15 cellular contexts compared by ENCODE assay signal in genomic region chr6:41715779-41716515, GRCh38. TPM values are rescaled to one million over a fixed set of nuclear protein-coding genes. Genes with fewer than 3 reads are reported as not detected.
A peak's percentile ranks its signal among the peaks of the same experiment; 100 is the strongest.
DNase-seq lines count a peak whose midpoint lies in the region; ATAC-seq and TF ChIP-seq lines count a peak whose summit lies in the region.
"Had no signal": no experiment of that assay in that cellular context is flagged by ENCODE, and none has a peak within 500 bp of the region (broad histone marks: within the 10 kb centered on the region; RNA-seq: fewer than 3 reads in every experiment).

No MANE protein-coding gene starts in this region.

- no peak overlapping the region for H2AFZ ChIP-seq in MM.1S (ENCODE audit: low read length)
- no peak overlapping the region for H2AFZ ChIP-seq in smooth muscle cell (ENCODE audit: low read depth)
- H2AFZ ChIP-seq: GM23338 had no signal

- no peak for TF ChIP-seq POLR2A in adrenal gland (IDR thresholded peaks at IDR 0.05)

- H3K79me2 ChIP-seq in MM.1S (ENCODE audit: low read length) = no peaks in the 10 kb centered on the region
- H3K79me2 ChIP-seq in smooth muscle cell (ENCODE audit: low read depth) = peaks cover 11% of the 10 kb centered on the region
- no peaks in the 10 kb centered on the region for H3K79me2 ChIP-seq in mesendoderm (ENCODE audit: control insufficient read depth, insufficient read depth, low read length)

- H3K4me1 ChIP-seq in MM.1S (ENCODE audit: low read length) = peaks cover 18% of the 10 kb centered on the region
- H3K4me1 ChIP-seq in ascending aorta = peaks cover 22 to 53% of the 10 kb centered on the region in 2 donors
- H3K4me1 ChIP-seq in smooth muscle cell (ENCODE audit: low read depth) = peaks cover 8% of the 10 kb centered on the region
- peaks cover 28 to 36% of the 10 kb centered on the region in 2 donors for H3K4me1 ChIP-seq in adrenal gland (replicated peaks in 1 of 2)
- no peaks in the 10 kb centered on the region for H3K4me1 ChIP-seq in mesendoderm (ENCODE audit: control insufficient read depth, low read depth, low read length)

- H3K27me3 Mint-ChIP-seq in activated CD8-positive, alpha-beta memory T cell treated with anti-CD3 and anti-CD28 coated beads, Interleukin-2, amount 10 ng/mL, durations not matched to agents 7 days and 5 days = no peaks in the 10 kb centered on the region

- H3K36me3 ChIP-seq in MM.1S (replicated peaks; ENCODE audit: insufficient read depth, low read length) (no peaks in the 10 kb centered on the region), ascending aorta (no peaks in the 10 kb centered on the region), smooth muscle cell (ENCODE audit: low read depth) (no peaks in the 10 kb centered on the region), adrenal gland (replicated peaks in 1 of 2) (no peaks in the 10 kb centered on the region), mesendoderm (ENCODE audit: control insufficient read depth, insufficient read depth, low read length) (no peaks in the 10 kb centered on the region)
- H3K36me3 ChIP-seq: upper lobe of left lung had no signal

- no peaks in the 10 kb centered on the region for H3K79me1 ChIP-seq in mesendoderm (ENCODE audit: low read length)

- peaks cover 33% of the 10 kb centered on the region for H3K4me1 Mint-ChIP-seq in activated CD8-positive, alpha-beta memory T cell treated with anti-CD3 and anti-CD28 coated beads, Interleukin-2, amount 10 ng/mL, durations not matched to agents 7 days and 5 days

- 87% methylated on average over 5 of the region's 5 CpGs for WGBS in smooth muscle cell (ENCODE audit: low lambda C conversion rate)
- 65 to 74% (median 68%) methylated on average over 5 of the region's 5 CpGs for WGBS in adrenal gland, 4 donors
- WGBS in mesendoderm (ENCODE audit: extremely low coverage, insufficient coverage, low lambda C conversion rate) = no CpG with 5 or more reads among the region's 5 CpGs

- no peak overlapping the region for H2BK120ac ChIP-seq in mesendoderm (ENCODE audit: low read depth, low read length)

- H4K20me1 ChIP-seq in MM.1S (ENCODE audit: insufficient read depth, low read length) = no peaks in the 10 kb centered on the region
- H4K20me1 ChIP-seq in smooth muscle cell (ENCODE audit: low read depth) = peaks cover 8% of the 10 kb centered on the region

- H3K18ac ChIP-seq in mesendoderm (ENCODE audit: low read length) = no peak overlapping the region

- peak overlapping the region; percentile 38; the same call in 1 of the 2 replicates for H3K4me2 ChIP-seq in MM.1S (ENCODE audit: low read depth, low read length)
- H3K4me2 ChIP-seq in smooth muscle cell = peak overlapping the region; percentile 63
- H3K4me2 ChIP-seq in mesendoderm (ENCODE audit: low read length) = no peak overlapping the region
- H3K4me2 ChIP-seq: GM23338 had no signal

- no peak overlapping the region for H2BK15ac ChIP-seq in mesendoderm (replicated peaks; ENCODE audit: low read depth)

- H3K4me3 ChIP-seq in MM.1S (ENCODE audit: low read length) = no peak overlapping the region
- H3K4me3 ChIP-seq in ascending aorta = no peak overlapping the region
- no peak overlapping the region for H3K4me3 ChIP-seq in smooth muscle cell
- no peak overlapping the region for H3K4me3 ChIP-seq in adrenal gland
- no peak overlapping the region for H3K4me3 ChIP-seq in mesendoderm (ENCODE audit: low read length)
- H3K4me3 ChIP-seq: GM23338, upper lobe of left lung had no signal

- H3K27ac ChIP-seq in MM.1S (ENCODE audit: low read length) = no peak overlapping the region
- peak overlapping the region; percentile 4 to 28 for H3K27ac ChIP-seq in ascending aorta
- no peak overlapping the region for H3K27ac ChIP-seq in smooth muscle cell (ENCODE audit: low read depth)
- H3K27ac ChIP-seq in adrenal gland = no peak overlapping the region
- H3K27ac ChIP-seq in mesendoderm (ENCODE audit: low read depth, low read length) = no peak overlapping the region
- H3K27ac ChIP-seq: upper lobe of left lung had no signal

- no peaks in the 10 kb centered on the region for H3K36me3 Mint-ChIP-seq in activated CD8-positive, alpha-beta memory T cell treated with anti-CD3 and anti-CD28 coated beads, Interleukin-2, amount 10 ng/mL, durations not matched to agents 7 days and 5 days

- ATAC-seq in activated CD8-positive, alpha-beta memory T cell treated with anti-CD3 and anti-CD28 coated beads, Interleukin-2, amount 10 ng/mL, durations not matched to agents 7 days and 5 days = peak; percentile 76
- ATAC-seq: GM23338, left colon had no signal

- intact Hi-C loops in ascending aorta (cut with DNase I) (no loop called here), adrenal gland (cut with DNase I) (no loop called here)

- CTCF ChIA-PET in activated CD8-positive, alpha-beta memory T cell treated with anti-CD3 and anti-CD28 coated beads, Interleukin-2, amount 10 ng/mL, durations not matched to agents 7 days and 5 days (lab: Charles Lee) = interaction anchor here (0.8 to 4.6 kb wide), 8 partner anchors 9 to 335 kb away, joined by 3 to 34 read pairs (median 3); partner anchors contain the start of genes TAF8 and TFEB

- H3K9ac ChIP-seq in MM.1S (ENCODE audit: low read length) (no peak overlapping the region), smooth muscle cell (ENCODE audit: low read depth) (no peak overlapping the region), mesendoderm (ENCODE audit: low read length) (no peak overlapping the region)

- no peak overlapping the region for H2BK5ac ChIP-seq in mesendoderm (ENCODE audit: low read length)

- no peaks in the 10 kb centered on the region for H3K27me3 ChIP-seq in MM.1S (replicated peaks; ENCODE audit: insufficient read depth, low read length)
- H3K27me3 ChIP-seq in ascending aorta = no peaks in the 10 kb centered on the region
- no peaks in the 10 kb centered on the region for H3K27me3 ChIP-seq in smooth muscle cell (ENCODE audit: low read depth)
- H3K27me3 ChIP-seq in adrenal gland = no peaks in the 10 kb centered on the region
- no peaks in the 10 kb centered on the region for H3K27me3 ChIP-seq in mesendoderm (ENCODE audit: insufficient read depth, low read length, poor library complexity)
- H3K27me3 ChIP-seq: upper lobe of left lung had no signal

- no peak overlapping the region for H3K56ac ChIP-seq in mesendoderm (ENCODE audit: low read length)

- no peak overlapping the region for H3K23ac ChIP-seq in mesendoderm (ENCODE audit: low read length)

- H3K27ac Mint-ChIP-seq in activated CD8-positive, alpha-beta memory T cell treated with anti-CD3 and anti-CD28 coated beads, Interleukin-2, amount 10 ng/mL, durations not matched to agents 7 days and 5 days = peak overlapping the region; percentile 37
- H3K27ac Mint-ChIP-seq: GM23338 had no signal

- peak; percentile 56 for DNase-seq in activated CD8-positive, alpha-beta memory T cell treated with anti-CD3 and anti-CD28 coated beads, Interleukin-2, amount 10 ng/mL, durations not matched to agents 7 days and 5 days
- no peak for DNase-seq in activated CD8-positive, alpha-beta memory T cell treated with anti-CD3 and anti-CD28 coated beads, Interleukin-2, amount 50 U/mL, for 48 hours
- DNase-seq in MM.1S = no peak
- no peak for DNase-seq in ascending aorta (ENCODE audit: low spot score in 2 of 2)
- no peak for DNase-seq in smooth muscle cell (lab: John Stamatoyannopoulos, UW; ENCODE audit: unreplicated experiment)
- no peak for DNase-seq in adrenal gland
- DNase-seq in mucosa of gallbladder (ENCODE audit: low spot score) = no peak
- no peak for DNase-seq in mesendoderm
- DNase-seq: activated CD8-positive, alpha-beta memory T cell treated with anti-CD3 and anti-CD28 coated beads, Interleukin-2, amount 50 U/mL, for 4 hours; left colon; NCI-H226; upper lobe of left lung had no signal

- H3F3A ChIP-seq in MM.1S (ENCODE audit: insufficient read depth, low read length) (no peaks in the 10 kb centered on the region), smooth muscle cell (ENCODE audit: low read depth) (no peaks in the 10 kb centered on the region)

- no peak overlapping the region for H4K8ac ChIP-seq in mesendoderm (ENCODE audit: low read depth, low read length)

- TF ChIP-seq CTCF in MM.1S (IDR thresholded peaks at IDR 0.05; ENCODE audit: low read length) = no peak
- no peak for TF ChIP-seq CTCF in ascending aorta (IDR thresholded peaks at IDR 0.05)
- TF ChIP-seq CTCF in smooth muscle cell (IDR thresholded peaks at IDR 0.05; ENCODE audit: borderline replicate concordance, insufficient read depth, poor library complexity, severe bottlenecking) = no peak
- no peak for TF ChIP-seq CTCF in adrenal gland (IDR thresholded peaks at IDR 0.05)

- no peaks in the 10 kb centered on the region for H3K9me3 ChIP-seq in MM.1S (replicated peaks; ENCODE audit: insufficient read depth, low read length)
- H3K9me3 ChIP-seq in ascending aorta = no peaks in the 10 kb centered on the region
- H3K9me3 ChIP-seq in smooth muscle cell (replicated peaks; ENCODE audit: low read depth) = no peaks in the 10 kb centered on the region
- no peaks in the 10 kb centered on the region for H3K9me3 ChIP-seq in adrenal gland (replicated peaks in 1 of 3)
- H3K9me3 ChIP-seq: upper lobe of left lung had no signal

- H3K4me3 Mint-ChIP-seq in activated CD8-positive, alpha-beta memory T cell treated with anti-CD3 and anti-CD28 coated beads, Interleukin-2, amount 10 ng/mL, durations not matched to agents 7 days and 5 days = no peak overlapping the region
- H3K4me3 Mint-ChIP-seq: GM23338 had no signal

- no peak overlapping the region for H4K5ac ChIP-seq in mesendoderm (ENCODE audit: low read length)

- no peak overlapping the region for H2AK5ac ChIP-seq in mesendoderm (ENCODE audit: low read length)

- H3K4ac ChIP-seq in mesendoderm (ENCODE audit: low read depth, low read length) = no peak overlapping the region

- H3K9me3 Mint-ChIP-seq in activated CD8-positive, alpha-beta memory T cell treated with anti-CD3 and anti-CD28 coated beads, Interleukin-2, amount 10 ng/mL, durations not matched to agents 7 days and 5 days (ENCODE audit: low read depth) = no peaks in the 10 kb centered on the region
- H3K9me3 Mint-ChIP-seq: GM23338 had no signal

- H3K9me2 ChIP-seq in MM.1S (replicated peaks; ENCODE audit: insufficient read depth, low read length) = no peaks in the 10 kb centered on the region

RNA-seq across cellular contexts. Expression of gene TFEB, which starts 19.5 kb away (rescaled TPM):
- total RNA-seq in activated CD8-positive, alpha-beta memory T cell treated with anti-CD3 and anti-CD28 coated beads, Interleukin-2, amount 10 ng/mL, durations not matched to agents 7 days and 5 days = 10 to 100 TPM; 14.5 to 15.8 TPM
- total RNA-seq in ascending aorta = 18.6 TPM
- total RNA-seq in smooth muscle cell = 3.3 and 15.7 TPM in 2 replicates
- polyA plus RNA-seq in smooth muscle cell = 15.3 and 18.2 TPM in 2 replicates
- total RNA-seq in adrenal gland = 10 to 100 TPM; 13.3 to 27.1 (median 20.2) TPM
- 10 to 100 TPM in 2 of 3 donors, 1 to 10 TPM in 1; 2.1 to 47.2 (median 18.4) TPM for polyA plus RNA-seq in adrenal gland
- total RNA-seq in mucosa of gallbladder = 41.7 TPM
- 0.11 TPM for polyA plus RNA-seq in mesendoderm (2013, experiment 1 of 2)
- polyA plus RNA-seq in mesendoderm (2013, experiment 2 of 2) = 0.22 TPM

RNA-seq across cellular contexts. Expression of gene PGC, which starts 31.2 kb away (rescaled TPM):
- total RNA-seq in activated CD8-positive, alpha-beta memory T cell treated with anti-CD3 and anti-CD28 coated beads, Interleukin-2, amount 10 ng/mL, durations not matched to agents 7 days and 5 days = not detected
- total RNA-seq in ascending aorta (0.53 TPM), smooth muscle cell (not detected in 2 replicates), adrenal gland (1 to 10 TPM in 1 of 8 donors, under 1 TPM in 1, not detected in 6; 0.57 to 1.2 TPM), mucosa of gallbladder (6.7 TPM)
- polyA plus RNA-seq in smooth muscle cell (not detected in 2 replicates), adrenal gland (1 to 10 TPM in 2 of 3 donors, not detected in 1; 1.1 to 1.6 TPM)
- 0.13 TPM for polyA plus RNA-seq in mesendoderm (2013, experiment 1 of 2)
- polyA plus RNA-seq in mesendoderm (2013, experiment 2 of 2) = 0.10 TPM
- total RNA-seq: GM23338, left colon, M059J, RPMI7951 had no signal
- polyA plus RNA-seq: GM23338 had no signal

Comparison
In these comparisons a context has a peak if more than half of its experiments do, and no peak if none do; other contexts are left out.
1. H3K27ac ChIP-seq: peak in ascending aorta (2 of 2); none in MM.1S (single experiment), smooth muscle cell (single experiment), adrenal gland (0 of 5) and mesendoderm (single experiment).